Comparison of ENCODE assay signal across 27 cellular contexts in the genomic region with DNA sequence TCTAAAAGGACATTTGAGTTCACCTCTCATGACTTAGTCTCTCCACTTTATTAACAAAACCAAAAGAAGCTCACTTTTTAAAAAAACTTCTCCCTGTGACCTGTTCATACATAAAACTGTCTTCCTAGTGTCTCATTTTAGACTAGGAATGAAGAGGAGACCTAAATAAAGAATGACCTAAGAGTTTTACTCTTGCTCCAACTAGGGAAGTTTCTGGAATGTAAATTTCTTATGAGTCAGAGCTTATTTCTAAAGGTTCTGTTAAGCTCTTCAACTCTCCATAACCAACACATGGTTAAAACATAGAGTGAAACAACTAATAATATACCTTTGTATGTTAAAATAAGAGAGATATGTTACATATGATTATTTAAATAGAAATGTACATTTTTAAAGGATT.
"Had no signal": no experiment of that assay in that cellular context is flagged by ENCODE, and none has a peak within 500 bp of the region (broad histone marks: within the 10 kb centered on the region; RNA-seq: fewer than 3 reads in every experiment).

No MANE protein-coding gene starts in this region.

- H3K27me3 Mint-ChIP-seq: activated CD8-positive, alpha-beta memory T cell treated with anti-CD3 and anti-CD28 coated beads, Interleukin-2, amount 10 ng/mL, durations not matched to agents 7 days and 5 days; stimulated activated naive CD8-positive, alpha-beta T cell treated with anti-CD3 and anti-CD28 coated beads, Interleukin-15, amount 100 ng/mL, for 72 hours had no signal

- H3K27ac Mint-ChIP-seq: activated CD4-positive, alpha-beta T cell treated with anti-CD3 and anti-CD28 coated beads, Interleukin-2, amount 10 ng/mL, durations not matched to agents 7 days and 5 days; activated CD8-positive, alpha-beta memory T cell treated with anti-CD3 and anti-CD28 coated beads, Interleukin-2, amount 10 ng/mL, durations not matched to agents 7 days and 5 days; activated CD8-positive, alpha-beta T cell treated with anti-CD3 and anti-CD28 coated beads for 36 hours; activated naive CD4-positive, alpha-beta T cell treated with anti-CD3 and anti-CD28 coated beads, Interleukin-2, amount 10 ng/mL, durations not matched to agents 7 days and 5 days; activated naive CD8-positive, alpha-beta T cell treated with anti-CD3 and anti-CD28 coated beads, Interleukin-2, amount 50 U/mL, for 24 hours; mesothelial cell of epicardium; natural killer cell treated with Interleukin-12 subunit alpha and Interleukin-12 subunit beta and Interleukin-15 and Interleukin-18, amount 100 ng/mL, for 72 hours; stimulated activated effector memory CD8-positive, alpha-beta T cell treated with anti-CD3 and anti-CD28 coated beads, Interleukin-12 subunit alpha, Interleukin-12 subunit beta, amount 100 ng/mL, for 72 hours; stimulated activated naive CD8-positive, alpha-beta T cell treated with anti-CD3 and anti-CD28 coated beads, Interleukin-15, amount 100 ng/mL, for 72 hours had no signal

- ATAC-seq: activated CD8-positive, alpha-beta memory T cell treated with anti-CD3 and anti-CD28 coated beads, Interleukin-2, amount 10 ng/mL, durations not matched to agents 7 days and 5 days; activated CD8-positive, alpha-beta T cell treated with anti-CD3 and anti-CD28 coated beads for 36 hours; activated naive CD8-positive, alpha-beta T cell treated with anti-CD3 and anti-CD28 coated beads, Interleukin-2, amount 50 U/mL, for 24 hours; body of pancreas; foreskin keratinocyte; natural killer cell treated with Interleukin-12 subunit alpha and Interleukin-12 subunit beta and Interleukin-15 and Interleukin-18, amount 100 ng/mL, for 72 hours; psoas muscle; right cardiac atrium; stimulated activated effector memory CD8-positive, alpha-beta T cell treated with anti-CD3 and anti-CD28 coated beads, Interleukin-12 subunit alpha, Interleukin-12 subunit beta, amount 100 ng/mL, for 72 hours; stimulated activated naive CD8-positive, alpha-beta T cell treated with anti-CD3 and anti-CD28 coated beads, Interleukin-15, amount 100 ng/mL, for 72 hours had no signal

- H3K9me3 Mint-ChIP-seq: activated CD4-positive, alpha-beta T cell treated with anti-CD3 and anti-CD28 coated beads, Interleukin-2, amount 10 ng/mL, durations not matched to agents 7 days and 5 days; activated naive CD8-positive, alpha-beta T cell treated with anti-CD3 and anti-CD28 coated beads, Interleukin-2, amount 50 U/mL, for 24 hours; natural killer cell treated with Interleukin-12 subunit alpha and Interleukin-12 subunit beta and Interleukin-15 and Interleukin-18, amount 100 ng/mL, for 72 hours had no signal

- H3K27ac ChIP-seq: body of pancreas, esophagus squamous epithelium, foreskin keratinocyte, left ventricle myocardium inferior, ovary, psoas muscle, skin epidermis, tibial artery, WERI-Rb-1 had no signal

- H3K9me3 ChIP-seq: body of pancreas, esophagus squamous epithelium, left ventricle myocardium inferior, ovary, psoas muscle, tibial artery had no signal

- DNase-seq: activated CD4-positive, alpha-beta T cell treated with anti-CD3 and anti-CD28 coated beads, Interleukin-2, amount 10 ng/mL, durations not matched to agents 7 days and 5 days; activated CD4-positive, CD25-positive, alpha-beta regulatory T cell treated with anti-CD3 and anti-CD28 coated beads, Interleukin-2, amount 50 U/mL, for 72 hours; activated CD8-positive, alpha-beta memory T cell treated with anti-CD3 and anti-CD28 coated beads, Interleukin-2, amount 10 ng/mL, durations not matched to agents 7 days and 5 days; activated CD8-positive, alpha-beta T cell treated with anti-CD3 and anti-CD28 coated beads for 36 hours; activated effector memory CD4-positive, alpha-beta T cell treated with anti-CD3 and anti-CD28 coated beads, Interleukin-2, amount 50 U/mL, for 16 hours; activated naive CD4-positive, alpha-beta T cell treated with anti-CD3 and anti-CD28 coated beads, Interleukin-2, amount 10 ng/mL, durations not matched to agents 7 days and 5 days; activated naive CD8-positive, alpha-beta T cell treated with anti-CD3 and anti-CD28 coated beads, Interleukin-2, amount 50 U/mL, for 24 hours; activated T-cell treated with anti-CD3 and anti-CD28 coated beads for 4 hours; body of pancreas; central memory CD4-positive, alpha-beta T cell; effector memory CD4-positive, alpha-beta T cell; esophagus squamous epithelium; kidney glomerular epithelial cell; left ventricle myocardium inferior; ovary; psoas muscle; right cardiac atrium; stimulated activated CD4-positive, alpha-beta T cell treated with anti-CD3 and anti-CD28 coated beads, Interleukin-2, amount 100 ng/mL, for 24 hours; stimulated activated naive CD8-positive, alpha-beta T cell treated with anti-CD3 and anti-CD28 coated beads, Interleukin-15, amount 100 ng/mL, for 72 hours; T-helper 1 cell; tibial artery; WERI-Rb-1 had no signal

- H3K27me3 ChIP-seq: body of pancreas, esophagus squamous epithelium, foreskin keratinocyte, ovary, tibial artery had no signal

- H3K36me3 ChIP-seq: esophagus squamous epithelium, left ventricle myocardium inferior, ovary, tibial artery, WERI-Rb-1 had no signal

- H3K4me1 ChIP-seq: body of pancreas, esophagus squamous epithelium, foreskin keratinocyte, left ventricle myocardium inferior, psoas muscle, tibial artery had no signal

- H3K4me3 Mint-ChIP-seq: activated CD4-positive, alpha-beta T cell treated with anti-CD3 and anti-CD28 coated beads, Interleukin-2, amount 10 ng/mL, durations not matched to agents 7 days and 5 days; activated CD8-positive, alpha-beta memory T cell treated with anti-CD3 and anti-CD28 coated beads, Interleukin-2, amount 10 ng/mL, durations not matched to agents 7 days and 5 days; activated CD8-positive, alpha-beta T cell treated with anti-CD3 and anti-CD28 coated beads for 36 hours; activated naive CD4-positive, alpha-beta T cell treated with anti-CD3 and anti-CD28 coated beads, Interleukin-2, amount 10 ng/mL, durations not matched to agents 7 days and 5 days; activated naive CD8-positive, alpha-beta T cell treated with anti-CD3 and anti-CD28 coated beads, Interleukin-2, amount 50 U/mL, for 24 hours; mesothelial cell of epicardium; natural killer cell treated with Interleukin-12 subunit alpha and Interleukin-12 subunit beta and Interleukin-15 and Interleukin-18, amount 100 ng/mL, for 72 hours; stimulated activated effector memory CD8-positive, alpha-beta T cell treated with anti-CD3 and anti-CD28 coated beads, Interleukin-12 subunit alpha, Interleukin-12 subunit beta, amount 100 ng/mL, for 72 hours; stimulated activated naive CD8-positive, alpha-beta T cell treated with anti-CD3 and anti-CD28 coated beads, Interleukin-15, amount 100 ng/mL, for 72 hours had no signal

- H3K36me3 Mint-ChIP-seq: activated CD8-positive, alpha-beta memory T cell treated with anti-CD3 and anti-CD28 coated beads, Interleukin-2, amount 10 ng/mL, durations not matched to agents 7 days and 5 days; activated naive CD4-positive, alpha-beta T cell treated with anti-CD3 and anti-CD28 coated beads, Interleukin-2, amount 10 ng/mL, durations not matched to agents 7 days and 5 days; mesothelial cell of epicardium; natural killer cell treated with Interleukin-12 subunit alpha and Interleukin-12 subunit beta and Interleukin-15 and Interleukin-18, amount 100 ng/mL, for 72 hours; stimulated activated effector memory CD8-positive, alpha-beta T cell treated with anti-CD3 and anti-CD28 coated beads, Interleukin-12 subunit alpha, Interleukin-12 subunit beta, amount 100 ng/mL, for 72 hours had no signal

- H3K4me1 Mint-ChIP-seq: activated CD4-positive, alpha-beta T cell treated with anti-CD3 and anti-CD28 coated beads, Interleukin-2, amount 10 ng/mL, durations not matched to agents 7 days and 5 days; activated CD8-positive, alpha-beta memory T cell treated with anti-CD3 and anti-CD28 coated beads, Interleukin-2, amount 10 ng/mL, durations not matched to agents 7 days and 5 days; activated naive CD4-positive, alpha-beta T cell treated with anti-CD3 and anti-CD28 coated beads, Interleukin-2, amount 10 ng/mL, durations not matched to agents 7 days and 5 days; activated naive CD8-positive, alpha-beta T cell treated with anti-CD3 and anti-CD28 coated beads, Interleukin-2, amount 50 U/mL, for 24 hours; stimulated activated effector memory CD8-positive, alpha-beta T cell treated with anti-CD3 and anti-CD28 coated beads, Interleukin-12 subunit alpha, Interleukin-12 subunit beta, amount 100 ng/mL, for 72 hours; stimulated activated naive CD8-positive, alpha-beta T cell treated with anti-CD3 and anti-CD28 coated beads, Interleukin-15, amount 100 ng/mL, for 72 hours had no signal

- H3K4me3 ChIP-seq: body of pancreas, esophagus squamous epithelium, left ventricle myocardium inferior, ovary, psoas muscle, skin epidermis, tibial artery had no signal
